In the genomic region with DNA sequence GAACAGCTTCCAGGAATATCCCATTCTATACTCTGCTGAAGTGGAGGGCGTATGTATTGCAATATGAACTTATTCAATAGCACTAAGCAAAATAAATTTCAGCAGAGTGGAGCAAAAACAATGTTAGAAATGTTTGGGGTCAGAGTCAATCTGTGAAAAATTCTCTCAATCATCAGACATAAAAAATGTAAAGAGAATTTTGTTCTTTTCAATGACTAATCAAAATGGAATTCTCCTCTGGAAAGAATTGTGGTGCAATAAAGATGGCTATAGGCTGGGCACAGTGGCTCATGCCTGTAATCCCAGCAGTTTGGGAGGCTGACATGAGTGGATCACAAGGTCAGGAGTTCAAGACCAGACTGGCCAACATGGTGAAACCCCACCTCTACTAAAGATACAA, we compare ENCODE assay signal across 17 cellular contexts.
DNase-seq lines count a peak whose midpoint lies in the region; ATAC-seq and TF ChIP-seq lines count a peak whose summit lies in the region.
"Had no signal": no experiment of that assay in that cellular context is flagged by ENCODE, and none has a peak within 500 bp of the region (broad histone marks: within the 10 kb centered on the region; RNA-seq: fewer than 3 reads in every experiment).

No MANE protein-coding gene starts in this region.

- H3K9me2 ChIP-seq in HCT116 (ENCODE audit: insufficient read depth) (no peaks in the 10 kb centered on the region), SK-N-SH (no peaks in the 10 kb centered on the region)

- TF ChIP-seq POLR2A in HCT116 (IDR thresholded peaks at IDR 0.05; ENCODE audit: borderline replicate concordance, extremely low read depth, insufficient read depth, insufficient read length) (no peak), vagina (IDR thresholded peaks at IDR 0.05) (no peak)

- H4K20me1 ChIP-seq in HCT116 (ENCODE audit: insufficient read depth) (no peaks in the 10 kb centered on the region), SK-N-SH (ENCODE audit: insufficient read depth) (no peaks in the 10 kb centered on the region)

- H3K4me2 ChIP-seq in HCT116 (ENCODE audit: low read length) (peak overlapping the region; percentile 18; the same call in 1 of the 2 replicates), SK-N-SH (no peak overlapping the region)

- H3F3A ChIP-seq in SK-N-SH (replicated peaks; ENCODE audit: insufficient read depth): peaks cover 13% of the 10 kb centered on the region

- 75% methylated on average over 1 of the region's 1 CpG for WGBS in SK-N-SH (ENCODE audit: low lambda C conversion rate)

- H3K36me3 ChIP-seq in HCT116 (ENCODE audit: control insufficient read depth in 1 of 2, insufficient read depth in 2 of 2, low read length in 2 of 2): no peaks in the 10 kb centered on the region
- H3K36me3 ChIP-seq in SK-N-SH (replicated peaks in 1 of 2; ENCODE audit: control insufficient read depth in 1 of 2, insufficient read depth in 2 of 2, low read length in 1 of 2): no peaks in the 10 kb centered on the region
- H3K36me3 ChIP-seq in vagina: no peaks in the 10 kb centered on the region
- H3K36me3 ChIP-seq: tibial artery had no signal

- TF ChIP-seq RAD21 in HCT116 (IDR thresholded peaks at IDR 0.05; ENCODE audit: low read depth) (no peak), SK-N-SH (IDR thresholded peaks at IDR 0.05; ENCODE audit: low read length) (no peak)

- H3K27me3 ChIP-seq in HCT116 (ENCODE audit: insufficient read depth, low read length) (no peaks in the 10 kb centered on the region), SK-N-SH (ENCODE audit: insufficient read depth) (no peaks in the 10 kb centered on the region), vagina (no peaks in the 10 kb centered on the region)
- H3K27me3 ChIP-seq: tibial artery had no signal

- intact Hi-C loops in HCT116 (cut with micrococcal nuclease): no loop called here
- intact Hi-C loops in vagina (cut with DNase I): no loop called here

- no peaks in the 10 kb centered on the region for H3K79me2 ChIP-seq in HCT116 (ENCODE audit: insufficient read depth, low read length)
- no peaks in the 10 kb centered on the region for H3K79me2 ChIP-seq in SK-N-SH (ENCODE audit: insufficient read depth)

- POLR2A ChIA-PET in HCT116 (lab: Charles Lee) (no interaction called here), SK-N-SH (lab: Yijun Ruan, JAX) (no interaction called here)

- CTCF ChIA-PET in HCT116 (lab: Charles Lee): no interaction called here
- CTCF ChIA-PET in SK-N-SH (lab: Yijun Ruan, JAX): interaction anchor here (0.6 to 1.1 kb wide), 3 partner anchors 120 to 149 kb away, joined by 3 to 4 read pairs (median 3); no protein-coding TSS in a partner anchor

- DNase-seq in HCT116 (ENCODE audit: low read depth, low spot score) (no peak), SK-N-SH (no peak), fibroblast of mammary gland (ENCODE audit: low read depth) (peak; percentile 68), vagina (ENCODE audit: extremely low spot score in 2 of 2) (no peak)
- DNase-seq: activated CD4-positive, alpha-beta T cell treated with anti-CD3 and anti-CD28 coated beads for 1 hour; activated CD8-positive, alpha-beta memory T cell treated with anti-CD3 and anti-CD28 coated beads, Interleukin-2, amount 50 U/mL, for 48 hours; activated naive CD4-positive, alpha-beta T cell treated with anti-CD3 and anti-CD28 coated beads, Interleukin-2, amount 50 U/mL, for 16 hours; Karpas-422; NCI-H1694 treated with DMSO at 0.1 percent for 48 hours; NCI-H526; stimulated activated CD4-positive, alpha-beta T cell treated with anti-CD3 and anti-CD28 coated beads, Interleukin-2, amount 100 ng/mL, for 48 hours; tibial artery had no signal

- RAD21 ChIA-PET in HCT116 (lab: Charles Lee; ENCODE audit: low non-redundant PET in 1 of 2, low total read pairs in 2 of 2, uncharacterized antibody in 2 of 2, unreplicated experiment in 2 of 2): no interaction called here

- no TSS peak for BruUV-seq in HCT116 (replicated peaks; lab: Mats Ljungman, UMichigan)

- ATAC-seq in HCT116 (peak; percentile 51; the same call in 1 of the 2 replicates), HG03354 (IDR thresholded peaks at IDR 0.05; ENCODE audit: poor library complexity, severe bottlenecking, unreplicated experiment) (no peak), GM21447 (IDR thresholded peaks at IDR 0.05; ENCODE audit: unreplicated experiment) (no peak), GM19328 (IDR thresholded peaks at IDR 0.05; ENCODE audit: unreplicated experiment) (no peak)
- ATAC-seq: Panc1 had no signal

- H3K4me3 ChIP-seq in HCT116 (replicated peaks in 1 of 2; ENCODE audit: low read depth in 1 of 2, low read length in 2 of 2) (no peak overlapping the region), SK-N-SH (ENCODE audit: low read depth in 2 of 2, low read length in 1 of 2) (no peak overlapping the region), fibroblast of mammary gland (ENCODE audit: control insufficient read depth, low read depth, low read length) (no peak overlapping the region), vagina (no peak overlapping the region)
- H3K4me3 ChIP-seq: lung, tibial artery had no signal

- no peak; a peak in 1 of 4 replicates for TF ChIP-seq EP300 in SK-N-SH (IDR thresholded peaks at IDR 0.05; ENCODE audit: borderline replicate concordance in 1 of 2, low read depth in 1 of 2, low read length in 1 of 2)

- TF ChIP-seq CTCF in HCT116 (IDR thresholded peaks at IDR 0.05 in 2 of 3, conservative IDR thresholded peaks at IDR 0.05 in 1 of 3; ENCODE audit: borderline replicate concordance in 1 of 3, insufficient read depth in 1 of 3, low read depth in 2 of 3, low read length in 2 of 3): no peak
- no peak for TF ChIP-seq CTCF in SK-N-SH (IDR thresholded peaks at IDR 0.05)
- TF ChIP-seq CTCF in fibroblast of mammary gland (conservative IDR thresholded peaks at IDR 0.05; ENCODE audit: control insufficient read depth, insufficient read depth, low read depth, low read length): no peak
- no peak for TF ChIP-seq CTCF in vagina (IDR thresholded peaks at IDR 0.05)

- H2AFZ ChIP-seq in HCT116 (ENCODE audit: low read depth, low read length, poor library complexity, severe bottlenecking) (no peak overlapping the region), SK-N-SH (ENCODE audit: low read depth) (no peak overlapping the region)

- H3K9me3 ChIP-seq in HCT116 (ENCODE audit: control insufficient read depth in 1 of 2, insufficient read depth in 1 of 2, low read depth in 1 of 2, low read length in 2 of 2): no peaks in the 10 kb centered on the region
- no peaks in the 10 kb centered on the region for H3K9me3 ChIP-seq in SK-N-SH
- H3K9me3 ChIP-seq in vagina: no peaks in the 10 kb centered on the region
- H3K9me3 ChIP-seq: tibial artery had no signal

- no peak overlapping the region for H3K9ac ChIP-seq in HCT116 (ENCODE audit: low read length)
- no peak overlapping the region for H3K9ac ChIP-seq in SK-N-SH

- H3K4me1 ChIP-seq in HCT116 (ENCODE audit: control insufficient read depth in 1 of 2, insufficient read depth in 2 of 2, low read length in 2 of 2) (peaks cover 13 to 16% of the 10 kb centered on the region in 2 experiments), SK-N-SH (ENCODE audit: control insufficient read depth in 1 of 2, insufficient read depth in 2 of 2, low read depth in 1 of 2, low read length in 1 of 2) (peaks cover 0 to 11% of the 10 kb centered on the region in 2 experiments; a peak in 1 of 4 replicates), vagina (peaks cover 27% of the 10 kb centered on the region)
- H3K4me1 ChIP-seq: tibial artery had no signal

- H3K27ac ChIP-seq in HCT116 (ENCODE audit: low read depth, low read length) (no peak overlapping the region), SK-N-SH (ENCODE audit: low read depth in 2 of 2, low read length in 1 of 2) (peak overlapping the region in 1 of 2 experiments; percentile 34; a peak in 1 of 4 replicates), vagina (peak overlapping the region; percentile 27)
- H3K27ac ChIP-seq: tibial artery had no signal

TF ChIP-seq in HCT116, 20 proteins besides CTCF, POLR2A, EP300 and RAD21 (continues in another document):
- TF ChIP-seq ZFX (IDR thresholded peaks at IDR 0.05): no peak
- TF ChIP-seq EZH2phosphoT487 (IDR thresholded peaks at IDR 0.05; ENCODE audit: borderline replicate concordance): no peak

TF ChIP-seq in SK-N-SH, 30 proteins besides CTCF, POLR2A, EP300 and RAD21:
- TF ChIP-seq TCF12 (IDR thresholded peaks at IDR 0.05): peak; percentile 36; the same call in 1 of the 2 replicates
- peak; percentile 54 for TF ChIP-seq FOSL2 (IDR thresholded peaks at IDR 0.05; ENCODE audit: borderline replicate concordance, low read depth)
- TF ChIP-seq, protein P1, sequence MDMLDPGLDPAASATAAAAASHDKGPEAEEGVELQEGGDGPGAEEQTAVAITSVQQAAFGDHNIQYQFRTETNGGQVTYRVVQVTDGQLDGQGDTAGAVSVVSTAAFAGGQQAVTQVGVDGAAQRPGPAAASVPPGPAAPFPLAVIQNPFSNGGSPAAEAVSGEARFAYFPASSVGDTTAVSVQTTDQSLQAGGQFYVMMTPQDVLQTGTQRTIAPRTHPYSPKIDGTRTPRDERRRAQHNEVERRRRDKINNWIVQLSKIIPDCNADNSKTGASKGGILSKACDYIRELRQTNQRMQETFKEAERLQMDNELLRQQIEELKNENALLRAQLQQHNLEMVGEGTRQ (IDR thresholded peaks at IDR 0.05; ENCODE audit: borderline replicate concordance, low read depth, low read length): no peak
